ENCODE assay signal across 1 cellular context in genomic region chr15:66581972-66582537, GRCh38.
A peak's percentile ranks its signal among the peaks of the same experiment; 100 is the strongest.
TF ChIP-seq lines count a peak whose summit lies in the region.

No MANE protein-coding gene starts in this region.

TF ChIP-seq in K562, 482 proteins besides CTCF, POLR2A, EP300 and RAD21 (continued from another document and continues in another):
- TF ChIP-seq ZNF609 (CRISPR knock-in tag; IDR thresholded peaks at IDR 0.05; ENCODE audit: borderline replicate concordance) (no peak), BRD9 (IDR thresholded peaks at IDR 0.05; ENCODE audit: low read depth, partially characterized antibody) (no peak), NR2C1 (IDR thresholded peaks at IDR 0.05) (no peak), NR2C1 (tag; IDR thresholded peaks at IDR 0.05) (0 out of 2 replicates have a peak, but pooled peaks have one; percentile 46), ESRRB (CRISPR knock-in tag; IDR thresholded peaks at IDR 0.05; ENCODE audit: borderline replicate concordance) (no peak), SLC30A9 (CRISPR knock-in tag; IDR thresholded peaks at IDR 0.05) (no peak), CREB1 (IDR thresholded peaks at IDR 0.05) (no peak), CREB1 (CRISPR knock-in tag; IDR thresholded peaks at IDR 0.05) (no peak), THAP12 (CRISPR knock-in tag; IDR thresholded peaks at IDR 0.05) (no peak), PRPF4 (IDR thresholded peaks at IDR 0.05; ENCODE audit: insufficient read depth, low read depth, low read length, poor library complexity, severe bottlenecking) (no peak), SPI1 (IDR thresholded peaks at IDR 0.05; ENCODE audit: borderline replicate concordance, low read depth, low read length) (peak; percentile 93), ZBTB5 (IDR thresholded peaks at IDR 0.05) (no peak), ATF3 (IDR thresholded peaks at IDR 0.05) (peak; percentile 62; the same call in 1 of the 2 replicates), ATF3 (CRISPR knock-in tag; conservative IDR thresholded peaks at IDR 0.05) (no peak), TFAM (CRISPR knock-in tag; conservative IDR thresholded peaks at IDR 0.05) (no peak), GABPB1 (CRISPR knock-in tag; IDR thresholded peaks at IDR 0.05) (no peak; the same call in 1 of the 2 replicates), NCOA6 (IDR thresholded peaks at IDR 0.05) (no peak), GTF3C2 (IDR thresholded peaks at IDR 0.05; ENCODE audit: borderline replicate concordance, extremely low read depth, insufficient read length) (no peak), ARID4B (CRISPR knock-in tag; IDR thresholded peaks at IDR 0.05) (peak; percentile 88), TCF7L2 (IDR thresholded peaks at IDR 0.05; ENCODE audit: low read depth, low read length) (no peak), TAF7 (tag; IDR thresholded peaks at IDR 0.05) (peak; percentile 97), POLR3A (IDR thresholded peaks at IDR 0.05; ENCODE audit: borderline replicate concordance, extremely low read depth, insufficient read depth, insufficient read length) (no peak), TAF9B (IDR thresholded peaks at IDR 0.05; ENCODE audit: partially characterized antibody) (peak; percentile 95), CXXC5 (CRISPR knock-in tag; IDR thresholded peaks at IDR 0.05) (peak; percentile 59), TSHZ1 (CRISPR knock-in tag; IDR thresholded peaks at IDR 0.05) (no peak), PTRF (tag; IDR thresholded peaks at IDR 0.05) (no peak), IRF2 (CRISPR knock-in tag; IDR thresholded peaks at IDR 0.05) (no peak), ZSCAN32 (CRISPR knock-in tag; IDR thresholded peaks at IDR 0.05) (no peak), ZNF655 (CRISPR knock-in tag; IDR thresholded peaks at IDR 0.05) (no peak), STAT5B (CRISPR knock-in tag; IDR thresholded peaks at IDR 0.05) (no peak), U2AF1 (optimal IDR thresholded peaks at IDR 0.05; ENCODE audit: low read depth, low read length) (no peak), TRIM25 (IDR thresholded peaks at IDR 0.05; ENCODE audit: borderline replicate concordance) (no peak), SMAD3 (CRISPR knock-in tag; conservative IDR thresholded peaks at IDR 0.05) (no peak)
